Comparison of ENCODE assay signal across 15 cellular contexts in genomic region chrX:10265775-10266174, GRCh38.
DNase-seq lines count a peak whose midpoint lies in the region; ATAC-seq and TF ChIP-seq lines count a peak whose summit lies in the region.
"Had no signal": no experiment of that assay in that cellular context is flagged by ENCODE, and none has a peak within 500 bp of the region (broad histone marks: within the 10 kb centered on the region; RNA-seq: fewer than 3 reads in every experiment).

No MANE protein-coding gene starts in this region.

- H2AFZ ChIP-seq in H9 (ENCODE audit: low read length): no peak overlapping the region
- H2AFZ ChIP-seq: GM23248 had no signal

- no peaks in the 10 kb centered on the region for H3K4me1 ChIP-seq in H9 (ENCODE audit: insufficient read depth, low read length)
- H3K4me1 ChIP-seq: Caco-2 had no signal

- H3K36me3 Mint-ChIP-seq in activated T-cell treated with anti-CD3 and anti-CD28 coated beads, Interleukin-2, amount 50 U/mL, for 72 hours (ENCODE audit: insufficient read depth in 2 of 2): no peaks in the 10 kb centered on the region
- peaks cover 0 to 6% of the 10 kb centered on the region in 2 donors for H3K36me3 Mint-ChIP-seq in stimulated activated naive B cell treated with anti-CD40 and anti-IgM and Interleukin-4, amounts not matched to agents 10 μg/mL and 1 μg/mL and 100 μg/mL, for 72 hours
- peaks cover 0 to 6% (median 1%) of the 10 kb centered on the region in 3 experiments; a peak in 2 of 7 replicates for H3K36me3 Mint-ChIP-seq in H9 (ENCODE audit: insufficient read depth in 1 of 3, low read depth in 3 of 3)
- H3K36me3 Mint-ChIP-seq: CD4-positive, CD25-positive, alpha-beta regulatory T cell; CD8-positive, alpha-beta T cell had no signal

- H4K8ac ChIP-seq in H9 (replicated peaks; ENCODE audit: insufficient read length, low read depth, low read length): no peak overlapping the region

- H2BK5ac ChIP-seq in H9 (ENCODE audit: insufficient read length, low read length): no peak overlapping the region

- no peaks in the 10 kb centered on the region for H3K23me2 ChIP-seq in H9 (ENCODE audit: insufficient read length, low read depth, low read length, poor library complexity, severe bottlenecking)

- no peak for TF ChIP-seq CTCF in H9 (conservative IDR thresholded peaks at IDR 0.05)

- no peak overlapping the region for H3K18ac ChIP-seq in H9 (ENCODE audit: insufficient read length, low read depth, low read length)

- H2BK15ac ChIP-seq in H9 (ENCODE audit: low read depth, low read length): no peak overlapping the region

- no peak overlapping the region for H4K5ac ChIP-seq in H9 (ENCODE audit: insufficient read length, low read depth, low read length)

- peaks cover 0 to 2% of the 10 kb centered on the region in 2 donors for H3K9me3 Mint-ChIP-seq in activated T-cell treated with anti-CD3 and anti-CD28 coated beads, Interleukin-2, amount 50 U/mL, for 72 hours
- H3K9me3 Mint-ChIP-seq in stimulated activated naive CD8-positive, alpha-beta T cell treated with anti-CD3 and anti-CD28 coated beads, Interleukin-15, amount 100 ng/mL, for 72 hours: no peaks in the 10 kb centered on the region
- H3K9me3 Mint-ChIP-seq in stimulated activated naive B cell treated with anti-CD40 and anti-IgM and Interleukin-4, amounts not matched to agents 10 μg/mL and 1 μg/mL and 100 μg/mL, for 72 hours: peaks cover 2 to 9% of the 10 kb centered on the region in 2 donors
- peaks cover 51 to 64% of the 10 kb centered on the region in 2 experiments for H3K9me3 Mint-ChIP-seq in H9
- H3K9me3 Mint-ChIP-seq: CD8-positive, alpha-beta T cell had no signal

- no peaks in the 10 kb centered on the region for H4K20me1 ChIP-seq in H9 (ENCODE audit: control insufficient read depth, insufficient read depth, insufficient read length)

- no peak overlapping the region for H3K14ac ChIP-seq in H9 (ENCODE audit: insufficient read depth, low read length)

- no peak overlapping the region for H3K4ac ChIP-seq in H9 (ENCODE audit: low read depth, low read length)

- no peak overlapping the region for H3K9ac ChIP-seq in H9 (ENCODE audit: extremely low read depth, insufficient read length, low read length)
- H3K9ac ChIP-seq: GM23248 had no signal

- H3K27ac ChIP-seq in H9 (ENCODE audit: insufficient read length, low read depth, low read length): no peak overlapping the region
- H3K27ac ChIP-seq: C4-2B, GM23248 had no signal

- no peak overlapping the region for H3K27ac Mint-ChIP-seq in activated T-cell treated with anti-CD3 and anti-CD28 coated beads, Interleukin-2, amount 50 U/mL, for 72 hours
- no peak overlapping the region for H3K27ac Mint-ChIP-seq in stimulated activated naive CD8-positive, alpha-beta T cell treated with anti-CD3 and anti-CD28 coated beads, Interleukin-15, amount 100 ng/mL, for 72 hours
- no peak overlapping the region for H3K27ac Mint-ChIP-seq in stimulated activated naive B cell treated with anti-CD40 and anti-IgM and Interleukin-4, amounts not matched to agents 10 μg/mL and 1 μg/mL and 100 μg/mL, for 72 hours
- H3K27ac Mint-ChIP-seq in H9: no peak overlapping the region
- H3K27ac Mint-ChIP-seq: CD4-positive, CD25-positive, alpha-beta regulatory T cell; CD8-positive, alpha-beta T cell had no signal

- H3K4me2 ChIP-seq in H9 (ENCODE audit: insufficient read depth, insufficient read length, low read length): no peak overlapping the region

- ATAC-seq in activated T-cell treated with anti-CD3 and anti-CD28 coated beads, Interleukin-2, amount 50 U/mL, for 72 hours (replicated peaks in 1 of 2): peak; percentile 56 to 60
- ATAC-seq in stimulated activated naive CD8-positive, alpha-beta T cell treated with anti-CD3 and anti-CD28 coated beads, Interleukin-15, Interleukin-2, amounts not matched to agents 100 U/mL and 50 U/mL, for 24 hours: peak; percentile 49
- no peak for ATAC-seq in stimulated activated naive CD8-positive, alpha-beta T cell treated with anti-CD3 and anti-CD28 coated beads, Interleukin-15, amount 100 ng/mL, for 72 hours
- peak; percentile 83 to 86 for ATAC-seq in stimulated activated naive B cell treated with anti-CD40 and anti-IgM and Interleukin-4, amounts not matched to agents 10 μg/mL and 1 μg/mL and 100 μg/mL, for 72 hours (replicated peaks)
- ATAC-seq: CD8-positive, alpha-beta T cell; HCT116 had no signal

- no peak overlapping the region for H3K56ac ChIP-seq in H9 (ENCODE audit: insufficient read length, low read depth, low read length)

- no peak overlapping the region for H2BK12ac ChIP-seq in H9 (ENCODE audit: insufficient read length, low read depth, low read length)

- no peaks in the 10 kb centered on the region for H3K79me2 ChIP-seq in H9 (ENCODE audit: insufficient read depth, low read length)

- no peak for DNase-seq in activated T-cell treated with anti-CD3 and anti-CD28 coated beads, Interleukin-2, amount 50 U/mL, for 72 hours
- no peak for DNase-seq in activated T-cell treated with anti-CD3 and anti-CD28 coated beads, Interleukin-2, amount 50 U/mL, for 1 hour
- DNase-seq in stimulated activated naive CD8-positive, alpha-beta T cell treated with anti-CD3 and anti-CD28 coated beads, Interleukin-15, Interleukin-2, amounts not matched to agents 100 U/mL and 50 U/mL, for 24 hours: no peak
- DNase-seq in stimulated activated naive CD8-positive, alpha-beta T cell treated with anti-CD3 and anti-CD28 coated beads, Interleukin-15, amount 100 ng/mL, for 72 hours: no peak
- DNase-seq in stimulated activated naive B cell treated with anti-CD40 and anti-IgM and Interleukin-4, amounts not matched to agents 10 μg/mL and 1 μg/mL and 100 μg/mL, for 72 hours: no peak
- no peak for DNase-seq in H9
- DNase-seq: Caco-2; CD4-positive, CD25-positive, alpha-beta regulatory T cell; CD8-positive, alpha-beta T cell; DMS153; DND-41; GM23248; H7 had no signal

- no peaks in the 10 kb centered on the region for H3K79me1 ChIP-seq in H9 (ENCODE audit: insufficient read depth, low read depth, low read length, poor library complexity, severe bottlenecking)

- peaks cover 2% of the 10 kb centered on the region for H3K27me3 Mint-ChIP-seq in activated T-cell treated with anti-CD3 and anti-CD28 coated beads, Interleukin-2, amount 50 U/mL, for 72 hours (ENCODE audit: low read depth)
- no peaks in the 10 kb centered on the region for H3K27me3 Mint-ChIP-seq in stimulated activated naive CD8-positive, alpha-beta T cell treated with anti-CD3 and anti-CD28 coated beads, Interleukin-15, amount 100 ng/mL, for 72 hours
- H3K27me3 Mint-ChIP-seq in stimulated activated naive B cell treated with anti-CD40 and anti-IgM and Interleukin-4, amounts not matched to agents 10 μg/mL and 1 μg/mL and 100 μg/mL, for 72 hours: peaks cover 0 to 5% of the 10 kb centered on the region in 2 donors
- peaks cover 2% of the 10 kb centered on the region for H3K27me3 Mint-ChIP-seq in H9 (ENCODE audit: low read depth)
- H3K27me3 Mint-ChIP-seq: CD4-positive, CD25-positive, alpha-beta regulatory T cell had no signal

- H2BK120ac ChIP-seq in H9 (ENCODE audit: low read depth, low read length, poor library complexity, severe bottlenecking): no peak overlapping the region

- no peaks in the 10 kb centered on the region for H3K9me3 ChIP-seq in H9 (ENCODE audit: control insufficient read depth, low read depth, low read length)
- H3K9me3 ChIP-seq: Caco-2 had no signal

- WGBS in H9 (ENCODE audit: extremely low coverage, insufficient read length, low lambda C conversion rate): no CpG with 5 or more reads among the region's 2 CpGs

- H4K91ac ChIP-seq in H9 (ENCODE audit: insufficient read length, low read depth, low read length): no peak overlapping the region

- H2BK20ac ChIP-seq in H9 (ENCODE audit: low read depth, low read length, poor library complexity, severe bottlenecking): no peak overlapping the region

- H2AK5ac ChIP-seq in H9 (ENCODE audit: insufficient read length, low read length): no peak overlapping the region

- H3K4me1 Mint-ChIP-seq in activated T-cell treated with anti-CD3 and anti-CD28 coated beads, Interleukin-2, amount 50 U/mL, for 72 hours (ENCODE audit: low read depth): no peaks in the 10 kb centered on the region
- no peaks in the 10 kb centered on the region for H3K4me1 Mint-ChIP-seq in stimulated activated naive CD8-positive, alpha-beta T cell treated with anti-CD3 and anti-CD28 coated beads, Interleukin-15, amount 100 ng/mL, for 72 hours
- peaks cover 0 to 3% of the 10 kb centered on the region in 2 donors for H3K4me1 Mint-ChIP-seq in stimulated activated naive B cell treated with anti-CD40 and anti-IgM and Interleukin-4, amounts not matched to agents 10 μg/mL and 1 μg/mL and 100 μg/mL, for 72 hours
- H3K4me1 Mint-ChIP-seq in H9: no peaks in the 10 kb centered on the region
- H3K4me1 Mint-ChIP-seq: CD4-positive, CD25-positive, alpha-beta regulatory T cell had no signal

- H3K27me3 ChIP-seq in H9 (ENCODE audit: insufficient read depth, low read length): no peaks in the 10 kb centered on the region

- no peak overlapping the region for H3K23ac ChIP-seq in H9 (ENCODE audit: insufficient read length, low read depth, low read length)

- H3T11ph ChIP-seq in H9 (ENCODE audit: low read length): no peak overlapping the region

- H3K4me3 Mint-ChIP-seq in activated T-cell treated with anti-CD3 and anti-CD28 coated beads, Interleukin-2, amount 50 U/mL, for 72 hours: no peak overlapping the region
- H3K4me3 Mint-ChIP-seq in stimulated activated naive CD8-positive, alpha-beta T cell treated with anti-CD3 and anti-CD28 coated beads, Interleukin-15, amount 100 ng/mL, for 72 hours: no peak overlapping the region
- no peak overlapping the region for H3K4me3 Mint-ChIP-seq in stimulated activated naive B cell treated with anti-CD40 and anti-IgM and Interleukin-4, amounts not matched to agents 10 μg/mL and 1 μg/mL and 100 μg/mL, for 72 hours
- no peak overlapping the region for H3K4me3 Mint-ChIP-seq in H9
- H3K4me3 Mint-ChIP-seq: CD4-positive, CD25-positive, alpha-beta regulatory T cell; CD8-positive, alpha-beta T cell had no signal
